In genomic region chr10:96337106-96337505, GRCh38 we compare ENCODE assay signal across 28 cellular contexts. TPM values are rescaled to one million over a fixed set of nuclear protein-coding genes. Genes with fewer than 3 reads are reported as not detected.
"Had no signal": no experiment of that assay in that cellular context is flagged by ENCODE, and none has a peak within 500 bp of the region (broad histone marks: within the 10 kb centered on the region; RNA-seq: fewer than 3 reads in every experiment).

No MANE protein-coding gene starts in this region.

- ATAC-seq: activated CD8-positive, alpha-beta memory T cell treated with anti-CD3 and anti-CD28 coated beads, Interleukin-2, amount 10 ng/mL, durations not matched to agents 7 days and 5 days; activated T-helper 17 cell treated with anti-CD3 and anti-CD28 coated beads, Interleukin-2, amount 50 U/mL, for 72 hours; PC-3; T-helper 17 cell had no signal

- H3K9me3 ChIP-seq: SJSA1 had no signal

- DNase-seq: activated B cell treated with CpG ODN at 0.5 μM for 24 hours; activated CD4-positive, alpha-beta T cell treated with anti-CD3 and anti-CD28 coated beads for 1 hour; activated CD4-positive, alpha-beta T cell treated with anti-CD3 and anti-CD28 coated beads, Interleukin-2, amount 10 ng/mL, durations not matched to agents 24 days and 14 days; activated CD4-positive, alpha-beta T cell treated with anti-CD3 and anti-CD28 coated beads, Interleukin-2, amount 50 U/mL, for 48 hours; activated CD8-positive, alpha-beta memory T cell treated with anti-CD3 and anti-CD28 coated beads, Interleukin-2, amount 10 ng/mL, durations not matched to agents 7 days and 5 days; activated gamma-delta T cell; activated naive CD4-positive, alpha-beta T cell treated with anti-CD3 and anti-CD28 coated beads for 36 hours; activated T-cell treated with anti-CD3 and anti-CD28 coated beads, Interleukin-2, amount 50 U/mL, for 48 hours; Karpas-422; NCI-H1048; NCI-H146; NCI-H187 treated with DMSO at 0.1 percent for 48 hours; NCI-H2081 treated with DMSO at 0.1 percent for 48 hours; NCI-H2171 treated with DMSO at 0.1 percent for 48 hours; NCI-H345; NCI-H510A; NCI-H526 treated with DMSO at 0.1 percent for 48 hours; NCI-H82; PC-3; SHP77; T-helper 17 cell; T-helper 9 cell had no signal

- H3K27ac Mint-ChIP-seq: activated B cell treated with CpG ODN at 0.5 μM for 24 hours; activated CD4-positive, alpha-beta T cell treated with anti-CD3 and anti-CD28 coated beads, Interleukin-2, amount 10 ng/mL, durations not matched to agents 24 days and 14 days; activated CD8-positive, alpha-beta memory T cell treated with anti-CD3 and anti-CD28 coated beads, Interleukin-2, amount 10 ng/mL, durations not matched to agents 7 days and 5 days; activated naive CD4-positive, alpha-beta T cell treated with anti-CD3 and anti-CD28 coated beads for 36 hours; activated naive CD8-positive, alpha-beta T cell; activated T-helper 17 cell treated with anti-CD3 and anti-CD28 coated beads, Interleukin-2, amount 50 U/mL, for 72 hours; brain; T-helper 17 cell had no signal

- H3K4me3 ChIP-seq: SJSA1 had no signal

- H3K36me3 Mint-ChIP-seq: activated CD8-positive, alpha-beta memory T cell treated with anti-CD3 and anti-CD28 coated beads, Interleukin-2, amount 10 ng/mL, durations not matched to agents 7 days and 5 days; activated naive CD8-positive, alpha-beta T cell; brain had no signal

- H3K4me1 ChIP-seq: SJSA1 had no signal

- H3K9me3 Mint-ChIP-seq: activated B cell treated with CpG ODN at 0.5 μM for 24 hours; activated CD4-positive, alpha-beta T cell treated with anti-CD3 and anti-CD28 coated beads, Interleukin-2, amount 10 ng/mL, durations not matched to agents 24 days and 14 days; activated naive CD4-positive, alpha-beta T cell treated with anti-CD3 and anti-CD28 coated beads for 36 hours; activated T-helper 17 cell treated with anti-CD3 and anti-CD28 coated beads, Interleukin-2, amount 50 U/mL, for 72 hours had no signal

- H3K36me3 ChIP-seq: SJSA1 had no signal

- H3K4me1 Mint-ChIP-seq: activated CD4-positive, alpha-beta T cell treated with anti-CD3 and anti-CD28 coated beads, Interleukin-2, amount 10 ng/mL, durations not matched to agents 24 days and 14 days; brain had no signal

- H3K27ac ChIP-seq: SJSA1 had no signal

- FAIRE-seq: astrocyte, RCC 7860 had no signal

- H3K4me3 Mint-ChIP-seq: activated B cell treated with CpG ODN at 0.5 μM for 24 hours; activated CD4-positive, alpha-beta T cell treated with anti-CD3 and anti-CD28 coated beads, Interleukin-2, amount 10 ng/mL, durations not matched to agents 24 days and 14 days; activated CD8-positive, alpha-beta memory T cell treated with anti-CD3 and anti-CD28 coated beads, Interleukin-2, amount 10 ng/mL, durations not matched to agents 7 days and 5 days; activated naive CD4-positive, alpha-beta T cell treated with anti-CD3 and anti-CD28 coated beads for 36 hours; activated naive CD8-positive, alpha-beta T cell; activated T-helper 17 cell treated with anti-CD3 and anti-CD28 coated beads, Interleukin-2, amount 50 U/mL, for 72 hours; brain; T-helper 17 cell had no signal

RNA-seq across cellular contexts. Expression of gene OPALIN, which starts 21.7 kb away (rescaled TPM):
- total RNA-seq: activated B cell treated with CpG ODN at 0.5 μM for 24 hours; activated CD4-positive, alpha-beta T cell treated with anti-CD3 and anti-CD28 coated beads, Interleukin-2, amount 10 ng/mL, durations not matched to agents 24 days and 14 days; activated CD8-positive, alpha-beta memory T cell treated with anti-CD3 and anti-CD28 coated beads, Interleukin-2, amount 10 ng/mL, durations not matched to agents 7 days and 5 days; activated naive CD4-positive, alpha-beta T cell treated with anti-CD3 and anti-CD28 coated beads for 36 hours; activated T-helper 17 cell treated with anti-CD3 and anti-CD28 coated beads, Interleukin-2, amount 50 U/mL, for 72 hours; astrocyte; PC-3; SJSA1; T-helper 17 cell had no signal

RNA-seq across cellular contexts. Expression of gene DNTT, which starts 32.9 kb away (rescaled TPM):
- total RNA-seq: activated CD4-positive, alpha-beta T cell treated with anti-CD3 and anti-CD28 coated beads, Interleukin-2, amount 10 ng/mL, durations not matched to agents 24 days and 14 days; activated CD8-positive, alpha-beta memory T cell treated with anti-CD3 and anti-CD28 coated beads, Interleukin-2, amount 10 ng/mL, durations not matched to agents 7 days and 5 days; activated T-helper 17 cell treated with anti-CD3 and anti-CD28 coated beads, Interleukin-2, amount 50 U/mL, for 72 hours; astrocyte; PC-3; SJSA1; T-helper 17 cell had no signal
